ENCODE assay signal across 2 cellular contexts in genomic region chr2:216023055-216023648, GRCh38.
TF ChIP-seq lines count a peak whose summit lies in the region.

No MANE protein-coding gene starts in this region.

TF ChIP-seq in IMR-90, 13 proteins besides CTCF, POLR2A, EP300 and RAD21:
- TF ChIP-seq SMC3 (IDR thresholded peaks at IDR 0.05; ENCODE audit: low read depth, low read length) (peak; percentile 56; the same call in 1 of the 2 replicates), MAFK (IDR thresholded peaks at IDR 0.05; ENCODE audit: low read depth, low read length) (no peak)

TF ChIP-seq in HepG2, 621 proteins besides CTCF, POLR2A, EP300 and RAD21 (continues in another document):
- TF ChIP-seq ZNF672 (CRISPR knock-in tag; IDR thresholded peaks at IDR 0.05) = no peak
- TF ChIP-seq, protein P1, sequence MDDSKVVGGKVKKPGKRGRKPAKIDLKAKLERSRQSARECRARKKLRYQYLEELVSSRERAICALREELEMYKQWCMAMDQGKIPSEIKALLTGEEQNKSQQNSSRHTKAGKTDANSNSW (CRISPR knock-in tag; IDR thresholded peaks at IDR 0.05; ENCODE audit: borderline replicate concordance) = no peak
- TF ChIP-seq, protein P2, sequence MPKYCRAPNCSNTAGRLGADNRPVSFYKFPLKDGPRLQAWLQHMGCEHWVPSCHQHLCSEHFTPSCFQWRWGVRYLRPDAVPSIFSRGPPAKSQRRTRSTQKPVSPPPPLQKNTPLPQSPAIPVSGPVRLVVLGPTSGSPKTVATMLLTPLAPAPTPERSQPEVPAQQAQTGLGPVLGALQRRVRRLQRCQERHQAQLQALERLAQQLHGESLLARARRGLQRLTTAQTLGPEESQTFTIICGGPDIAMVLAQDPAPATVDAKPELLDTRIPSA (CRISPR knock-in tag; IDR thresholded peaks at IDR 0.05; ENCODE audit: borderline replicate concordance) = no peak
- peak; percentile 55 for TF ChIP-seq STAG1 (CRISPR knock-in tag; IDR thresholded peaks at IDR 0.05)
- no peak for TF ChIP-seq FOXA1 (IDR thresholded peaks at IDR 0.05)
- TF ChIP-seq FOXA1 (CRISPR knock-in tag; IDR thresholded peaks at IDR 0.05) = no peak
- no peak for TF ChIP-seq ZSCAN21 (CRISPR knock-in tag; IDR thresholded peaks at IDR 0.05; ENCODE audit: borderline replicate concordance)
- TF ChIP-seq, protein P3, sequence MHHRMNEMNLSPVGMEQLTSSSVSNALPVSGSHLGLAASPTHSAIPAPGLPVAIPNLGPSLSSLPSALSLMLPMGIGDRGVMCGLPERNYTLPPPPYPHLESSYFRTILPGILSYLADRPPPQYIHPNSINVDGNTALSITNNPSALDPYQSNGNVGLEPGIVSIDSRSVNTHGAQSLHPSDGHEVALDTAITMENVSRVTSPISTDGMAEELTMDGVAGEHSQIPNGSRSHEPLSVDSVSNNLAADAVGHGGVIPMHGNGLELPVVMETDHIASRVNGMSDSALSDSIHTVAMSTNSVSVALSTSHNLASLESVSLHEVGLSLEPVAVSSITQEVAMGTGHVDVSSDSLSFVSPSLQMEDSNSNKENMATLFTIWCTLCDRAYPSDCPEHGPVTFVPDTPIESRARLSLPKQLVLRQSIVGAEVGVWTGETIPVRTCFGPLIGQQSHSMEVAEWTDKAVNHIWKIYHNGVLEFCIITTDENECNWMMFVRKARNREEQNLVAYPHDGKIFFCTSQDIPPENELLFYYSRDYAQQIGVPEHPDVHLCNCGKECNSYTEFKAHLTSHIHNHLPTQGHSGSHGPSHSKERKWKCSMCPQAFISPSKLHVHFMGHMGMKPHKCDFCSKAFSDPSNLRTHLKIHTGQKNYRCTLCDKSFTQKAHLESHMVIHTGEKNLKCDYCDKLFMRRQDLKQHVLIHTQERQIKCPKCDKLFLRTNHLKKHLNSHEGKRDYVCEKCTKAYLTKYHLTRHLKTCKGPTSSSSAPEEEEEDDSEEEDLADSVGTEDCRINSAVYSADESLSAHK (CRISPR knock-in tag; IDR thresholded peaks at IDR 0.05; ENCODE audit: borderline replicate concordance) = no peak
- TF ChIP-seq, protein P4, sequence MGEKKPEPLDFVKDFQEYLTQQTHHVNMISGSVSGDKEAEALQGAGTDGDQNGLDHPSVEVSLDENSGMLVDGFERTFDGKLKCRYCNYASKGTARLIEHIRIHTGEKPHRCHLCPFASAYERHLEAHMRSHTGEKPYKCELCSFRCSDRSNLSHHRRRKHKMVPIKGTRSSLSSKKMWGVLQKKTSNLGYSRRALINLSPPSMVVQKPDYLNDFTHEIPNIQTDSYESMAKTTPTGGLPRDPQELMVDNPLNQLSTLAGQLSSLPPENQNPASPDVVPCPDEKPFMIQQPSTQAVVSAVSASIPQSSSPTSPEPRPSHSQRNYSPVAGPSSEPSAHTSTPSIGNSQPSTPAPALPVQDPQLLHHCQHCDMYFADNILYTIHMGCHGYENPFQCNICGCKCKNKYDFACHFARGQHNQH (CRISPR knock-in tag; IDR thresholded peaks at IDR 0.05) = no peak
- 0 out of 2 replicates have a peak, but pooled peaks have one; percentile 28 for TF ChIP-seq PPARG (CRISPR knock-in tag; conservative IDR thresholded peaks at IDR 0.05)
- no peak for TF ChIP-seq ZNF432 (CRISPR knock-in tag; IDR thresholded peaks at IDR 0.05; ENCODE audit: borderline replicate concordance)
- TF ChIP-seq, protein P5, sequence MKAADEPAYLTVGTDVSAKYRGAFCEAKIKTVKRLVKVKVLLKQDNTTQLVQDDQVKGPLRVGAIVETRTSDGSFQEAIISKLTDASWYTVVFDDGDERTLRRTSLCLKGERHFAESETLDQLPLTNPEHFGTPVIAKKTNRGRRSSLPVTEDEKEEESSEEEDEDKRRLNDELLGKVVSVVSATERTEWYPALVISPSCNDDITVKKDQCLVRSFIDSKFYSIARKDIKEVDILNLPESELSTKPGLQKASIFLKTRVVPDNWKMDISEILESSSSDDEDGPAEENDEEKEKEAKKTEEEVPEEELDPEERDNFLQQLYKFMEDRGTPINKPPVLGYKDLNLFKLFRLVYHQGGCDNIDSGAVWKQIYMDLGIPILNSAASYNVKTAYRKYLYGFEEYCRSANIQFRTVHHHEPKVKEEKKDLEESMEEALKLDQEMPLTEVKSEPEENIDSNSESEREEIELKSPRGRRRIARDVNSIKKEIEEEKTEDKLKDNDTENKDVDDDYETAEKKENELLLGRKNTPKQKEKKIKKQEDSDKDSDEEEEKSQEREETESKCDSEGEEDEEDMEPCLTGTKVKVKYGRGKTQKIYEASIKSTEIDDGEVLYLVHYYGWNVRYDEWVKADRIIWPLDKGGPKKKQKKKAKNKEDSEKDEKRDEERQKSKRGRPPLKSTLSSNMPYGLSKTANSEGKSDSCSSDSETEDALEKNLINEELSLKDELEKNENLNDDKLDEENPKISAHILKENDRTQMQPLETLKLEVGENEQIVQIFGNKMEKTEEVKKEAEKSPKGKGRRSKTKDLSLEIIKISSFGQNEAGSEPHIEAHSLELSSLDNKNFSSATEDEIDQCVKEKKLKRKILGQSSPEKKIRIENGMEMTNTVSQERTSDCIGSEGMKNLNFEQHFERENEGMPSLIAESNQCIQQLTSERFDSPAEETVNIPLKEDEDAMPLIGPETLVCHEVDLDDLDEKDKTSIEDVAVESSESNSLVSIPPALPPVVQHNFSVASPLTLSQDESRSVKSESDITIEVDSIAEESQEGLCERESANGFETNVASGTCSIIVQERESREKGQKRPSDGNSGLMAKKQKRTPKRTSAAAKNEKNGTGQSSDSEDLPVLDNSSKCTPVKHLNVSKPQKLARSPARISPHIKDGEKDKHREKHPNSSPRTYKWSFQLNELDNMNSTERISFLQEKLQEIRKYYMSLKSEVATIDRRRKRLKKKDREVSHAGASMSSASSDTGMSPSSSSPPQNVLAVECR (CRISPR knock-in tag; IDR thresholded peaks at IDR 0.05; ENCODE audit: borderline replicate concordance) = no peak
- TF ChIP-seq, protein P6, sequence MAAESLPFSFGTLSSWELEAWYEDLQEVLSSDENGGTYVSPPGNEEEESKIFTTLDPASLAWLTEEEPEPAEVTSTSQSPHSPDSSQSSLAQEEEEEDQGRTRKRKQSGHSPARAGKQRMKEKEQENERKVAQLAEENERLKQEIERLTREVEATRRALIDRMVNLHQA (CRISPR knock-in tag; IDR thresholded peaks at IDR 0.05) = no peak
- peak; percentile 73 for TF ChIP-seq SMC3 (IDR thresholded peaks at IDR 0.05; ENCODE audit: low read length)
- TF ChIP-seq, protein P7, sequence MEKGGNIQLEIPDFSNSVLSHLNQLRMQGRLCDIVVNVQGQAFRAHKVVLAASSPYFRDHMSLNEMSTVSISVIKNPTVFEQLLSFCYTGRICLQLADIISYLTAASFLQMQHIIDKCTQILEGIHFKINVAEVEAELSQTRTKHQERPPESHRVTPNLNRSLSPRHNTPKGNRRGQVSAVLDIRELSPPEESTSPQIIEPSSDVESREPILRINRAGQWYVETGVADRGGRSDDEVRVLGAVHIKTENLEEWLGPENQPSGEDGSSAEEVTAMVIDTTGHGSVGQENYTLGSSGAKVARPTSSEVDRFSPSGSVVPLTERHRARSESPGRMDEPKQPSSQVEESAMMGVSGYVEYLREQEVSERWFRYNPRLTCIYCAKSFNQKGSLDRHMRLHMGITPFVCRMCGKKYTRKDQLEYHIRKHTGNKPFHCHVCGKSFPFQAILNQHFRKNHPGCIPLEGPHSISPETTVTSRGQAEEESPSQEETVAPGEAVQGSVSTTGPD (CRISPR knock-in tag; IDR thresholded peaks at IDR 0.05) = no peak
- no peak for TF ChIP-seq MATR3 (CRISPR knock-in tag; IDR thresholded peaks at IDR 0.05)
- TF ChIP-seq, protein P8, sequence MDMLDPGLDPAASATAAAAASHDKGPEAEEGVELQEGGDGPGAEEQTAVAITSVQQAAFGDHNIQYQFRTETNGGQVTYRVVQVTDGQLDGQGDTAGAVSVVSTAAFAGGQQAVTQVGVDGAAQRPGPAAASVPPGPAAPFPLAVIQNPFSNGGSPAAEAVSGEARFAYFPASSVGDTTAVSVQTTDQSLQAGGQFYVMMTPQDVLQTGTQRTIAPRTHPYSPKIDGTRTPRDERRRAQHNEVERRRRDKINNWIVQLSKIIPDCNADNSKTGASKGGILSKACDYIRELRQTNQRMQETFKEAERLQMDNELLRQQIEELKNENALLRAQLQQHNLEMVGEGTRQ (IDR thresholded peaks at IDR 0.05; ENCODE audit: low read depth, low read length) = no peak
- TF ChIP-seq, protein P8 (CRISPR knock-in tag; IDR thresholded peaks at IDR 0.05; ENCODE audit: borderline replicate concordance) = no peak
- TF ChIP-seq JDP2 (CRISPR knock-in tag; IDR thresholded peaks at IDR 0.05; ENCODE audit: borderline replicate concordance) = no peak
- TF ChIP-seq KLF6 (CRISPR knock-in tag; IDR thresholded peaks at IDR 0.05) = no peak
- no peak for TF ChIP-seq AHR (CRISPR knock-in tag; IDR thresholded peaks at IDR 0.05)
- no peak for TF ChIP-seq ZNF503 (CRISPR knock-in tag; IDR thresholded peaks at IDR 0.05)
- TF ChIP-seq HOXA3 (CRISPR knock-in tag; IDR thresholded peaks at IDR 0.05) = no peak
- no peak for TF ChIP-seq MAFF (IDR thresholded peaks at IDR 0.05; ENCODE audit: low read depth, low read length)
- 0 out of 2 replicates have a peak, but pooled peaks have one; percentile 42 for TF ChIP-seq ARID3A (IDR thresholded peaks at IDR 0.05; ENCODE audit: low read depth, low read length)
- no peak for TF ChIP-seq ZSCAN31 (CRISPR knock-in tag; IDR thresholded peaks at IDR 0.05; ENCODE audit: low read depth)
- no peak for TF ChIP-seq NRL (CRISPR knock-in tag; IDR thresholded peaks at IDR 0.05; ENCODE audit: borderline replicate concordance)
- TF ChIP-seq XRCC5 (optimal IDR thresholded peaks at IDR 0.05; ENCODE audit: low read length) = peak; percentile 46
- TF ChIP-seq ZNF547 (CRISPR knock-in tag; IDR thresholded peaks at IDR 0.05) = no peak
- no peak for TF ChIP-seq IRF9 (CRISPR knock-in tag; IDR thresholded peaks at IDR 0.05; ENCODE audit: borderline replicate concordance)
- no peak for TF ChIP-seq ZNF790 (CRISPR knock-in tag; IDR thresholded peaks at IDR 0.05; ENCODE audit: borderline replicate concordance)
- TF ChIP-seq ZNF558 (CRISPR knock-in tag; IDR thresholded peaks at IDR 0.05; ENCODE audit: borderline replicate concordance) = no peak
- no peak for TF ChIP-seq TIGD3 (CRISPR knock-in tag; IDR thresholded peaks at IDR 0.05; ENCODE audit: borderline replicate concordance)
- TF ChIP-seq GTF2F1 (IDR thresholded peaks at IDR 0.05; ENCODE audit: low read length) = no peak
